Comparison of ENCODE assay signal across 30 cellular contexts in genomic region chr10:26809973-26810372, GRCh38.
"Had no signal": no experiment of that assay in that cellular context is flagged by ENCODE, and none has a peak within 500 bp of the region (broad histone marks: within the 10 kb centered on the region; RNA-seq: fewer than 3 reads in every experiment).

No MANE protein-coding gene starts in this region.

- H3K27me3 Mint-ChIP-seq: activated CD4-positive, alpha-beta memory T cell treated with anti-CD3 and anti-CD28 coated beads, Interleukin-2, amount 10 ng/mL, durations not matched to agents 7 days and 5 days; activated CD4-positive, alpha-beta T cell treated with anti-CD3 and anti-CD28 coated beads, Interleukin-2, amount 10 ng/mL, durations not matched to agents 7 days and 5 days; activated CD8-positive, alpha-beta memory T cell treated with anti-CD3 and anti-CD28 coated beads, Interleukin-2, amount 10 ng/mL, durations not matched to agents 7 days and 5 days; activated naive CD8-positive, alpha-beta T cell; stimulated activated naive B cell treated with anti-CD40 and anti-IgM and Interleukin-4, amounts not matched to agents 10 μg/mL and 1 μg/mL and 100 μg/mL, for 72 hours; T-helper 17 cell had no signal

- H3K4me3 Mint-ChIP-seq: activated CD4-positive, alpha-beta memory T cell treated with anti-CD3 and anti-CD28 coated beads, Interleukin-2, amount 10 ng/mL, durations not matched to agents 7 days and 5 days; activated CD4-positive, alpha-beta T cell treated with anti-CD3 and anti-CD28 coated beads, Interleukin-2, amount 10 ng/mL, durations not matched to agents 7 days and 5 days; activated CD8-positive, alpha-beta memory T cell treated with anti-CD3 and anti-CD28 coated beads, Interleukin-2, amount 10 ng/mL, durations not matched to agents 7 days and 5 days; activated naive CD8-positive, alpha-beta T cell; stimulated activated naive B cell treated with anti-CD40 and anti-IgM and Interleukin-4, amounts not matched to agents 10 μg/mL and 1 μg/mL and 100 μg/mL, for 72 hours had no signal

- H3K9me3 ChIP-seq: adrenal gland, body of pancreas, colonic mucosa, esophagus squamous epithelium, left lung, lower lobe of right lung, mucosa of descending colon, psoas muscle, sigmoid colon, testis, transverse colon had no signal

- ATAC-seq: activated CD8-positive, alpha-beta memory T cell treated with anti-CD3 and anti-CD28 coated beads, Interleukin-2, amount 10 ng/mL, durations not matched to agents 7 days and 5 days; body of pancreas; left lung; lower lobe of right lung; mucosa of descending colon; psoas muscle; T-helper 17 cell had no signal

- H3K4me3 ChIP-seq: adrenal gland, body of pancreas, colonic mucosa, esophagus squamous epithelium, left lung, lower lobe of right lung, mucosa of descending colon, psoas muscle, sigmoid colon, testis, transverse colon had no signal

- DNase-seq: activated CD4-positive, alpha-beta memory T cell treated with anti-CD3 and anti-CD28 coated beads, Interleukin-2, amount 10 ng/mL, durations not matched to agents 7 days and 5 days; activated CD4-positive, alpha-beta T cell treated with anti-CD3 and anti-CD28 coated beads, Interleukin-2, amount 10 ng/mL, durations not matched to agents 7 days and 5 days; activated CD4-positive, CD25-positive, alpha-beta regulatory T cell treated with anti-CD3 and anti-CD28 coated beads, Interleukin-2, amount 50 U/mL, for 72 hours; activated CD8-positive, alpha-beta memory T cell treated with anti-CD3 and anti-CD28 coated beads, Interleukin-2, amount 10 ng/mL, durations not matched to agents 7 days and 5 days; activated effector memory CD4-positive, alpha-beta T cell treated with Interleukin-2 at 50 U/mL for 16 hours; activated naive CD4-positive, alpha-beta T cell treated with Interleukin-2 at 50 U/mL for 16 hours; adrenal gland; aorta; body of pancreas; cerebellar nuclear complex; colonic mucosa; effector CD8-positive, alpha-beta T cell; esophagus squamous epithelium; left lung; lower lobe of right lung; mesendoderm; mucosa of descending colon; occipital lobe; psoas muscle; sigmoid colon; small intestine; stimulated activated CD4-positive, alpha-beta T cell treated with anti-CD3 and anti-CD28 coated beads, Interleukin-4, amount 100 ng/mL, for 24 hours; stimulated activated naive B cell treated with anti-CD40 and anti-IgM and Interleukin-4, amounts not matched to agents 10 μg/mL and 1 μg/mL and 100 μg/mL, for 72 hours; T-helper 17 cell; T1000; testis; transverse colon had no signal

- H3K9me3 Mint-ChIP-seq: activated CD4-positive, alpha-beta memory T cell treated with anti-CD3 and anti-CD28 coated beads, Interleukin-2, amount 10 ng/mL, durations not matched to agents 7 days and 5 days; activated CD4-positive, alpha-beta T cell treated with anti-CD3 and anti-CD28 coated beads, Interleukin-2, amount 10 ng/mL, durations not matched to agents 7 days and 5 days had no signal

- H3K9ac ChIP-seq: parathyroid adenoma had no signal

- H3K36me3 ChIP-seq: adrenal gland, colonic mucosa, left lung, lower lobe of right lung, sigmoid colon, transverse colon had no signal

- H3K36me3 Mint-ChIP-seq: activated naive CD8-positive, alpha-beta T cell had no signal

- H3K27ac ChIP-seq: adrenal gland, body of pancreas, colonic mucosa, epithelial cell of prostate, esophagus squamous epithelium, left lung, lower lobe of right lung, parathyroid adenoma, psoas muscle, sigmoid colon, testis, transverse colon had no signal

- H3K4me1 ChIP-seq: colonic mucosa, testis had no signal

- H3K27ac Mint-ChIP-seq: activated CD4-positive, alpha-beta memory T cell treated with anti-CD3 and anti-CD28 coated beads, Interleukin-2, amount 10 ng/mL, durations not matched to agents 7 days and 5 days; activated CD4-positive, alpha-beta T cell treated with anti-CD3 and anti-CD28 coated beads, Interleukin-2, amount 10 ng/mL, durations not matched to agents 7 days and 5 days; activated CD8-positive, alpha-beta memory T cell treated with anti-CD3 and anti-CD28 coated beads, Interleukin-2, amount 10 ng/mL, durations not matched to agents 7 days and 5 days; activated naive CD8-positive, alpha-beta T cell; T-helper 17 cell had no signal

- H2AFZ ChIP-seq: parathyroid adenoma had no signal

- H3K27me3 ChIP-seq: adrenal gland, body of pancreas, colonic mucosa, esophagus squamous epithelium, left lung, sigmoid colon, testis, transverse colon had no signal
